Comparison of ENCODE assay signal across 1 cellular context in the genomic region with DNA sequence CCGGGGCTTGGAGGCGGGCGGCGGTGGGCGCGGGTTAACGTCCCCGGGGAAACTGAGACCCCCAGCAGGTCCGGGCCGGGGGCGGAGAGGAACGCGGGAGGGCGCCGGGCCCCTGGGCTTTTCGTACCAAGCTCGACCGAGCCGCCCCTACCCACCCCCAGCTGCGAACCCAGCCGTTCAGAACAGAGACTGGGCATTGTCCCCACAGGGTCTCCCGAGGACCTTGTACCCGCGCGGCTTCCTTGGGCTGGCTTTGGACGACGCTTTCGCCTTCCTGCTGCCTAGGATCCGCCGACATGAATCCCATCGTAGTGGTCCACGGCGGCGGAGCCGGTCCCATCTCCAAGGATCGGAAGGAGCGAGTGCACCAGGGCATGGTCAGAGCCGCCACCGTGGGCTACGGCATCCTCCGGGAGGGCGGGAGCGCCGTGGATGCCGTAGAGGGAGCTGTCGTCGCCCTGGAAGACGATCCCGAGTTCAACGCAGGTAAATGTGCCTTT.
TF ChIP-seq lines count a peak whose summit lies in the region.

No MANE protein-coding gene starts in this region.

TF ChIP-seq in SK-N-SH treated with all-trans-retinoic acid at 6 μM for 48 hours, 23 proteins besides CTCF, POLR2A, EP300 and RAD21 (continued from another document):
- TF ChIP-seq, protein P1, sequence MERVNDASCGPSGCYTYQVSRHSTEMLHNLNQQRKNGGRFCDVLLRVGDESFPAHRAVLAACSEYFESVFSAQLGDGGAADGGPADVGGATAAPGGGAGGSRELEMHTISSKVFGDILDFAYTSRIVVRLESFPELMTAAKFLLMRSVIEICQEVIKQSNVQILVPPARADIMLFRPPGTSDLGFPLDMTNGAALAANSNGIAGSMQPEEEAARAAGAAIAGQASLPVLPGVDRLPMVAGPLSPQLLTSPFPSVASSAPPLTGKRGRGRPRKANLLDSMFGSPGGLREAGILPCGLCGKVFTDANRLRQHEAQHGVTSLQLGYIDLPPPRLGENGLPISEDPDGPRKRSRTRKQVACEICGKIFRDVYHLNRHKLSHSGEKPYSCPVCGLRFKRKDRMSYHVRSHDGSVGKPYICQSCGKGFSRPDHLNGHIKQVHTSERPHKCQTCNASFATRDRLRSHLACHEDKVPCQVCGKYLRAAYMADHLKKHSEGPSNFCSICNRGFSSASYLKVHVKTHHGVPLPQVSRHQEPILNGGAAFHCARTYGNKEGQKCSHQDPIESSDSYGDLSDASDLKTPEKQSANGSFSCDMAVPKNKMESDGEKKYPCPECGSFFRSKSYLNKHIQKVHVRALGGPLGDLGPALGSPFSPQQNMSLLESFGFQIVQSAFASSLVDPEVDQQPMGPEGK (CRISPR knock-in tag; IDR thresholded peaks at IDR 0.05; ENCODE audit: borderline replicate concordance) = no peak
